8 cellular contexts compared by ENCODE assay signal in genomic region chr7:73578342-73579124, GRCh38. TPM values are rescaled to one million over a fixed set of nuclear protein-coding genes. Genes with fewer than 3 reads are reported as not detected.
A peak's percentile ranks its signal among the peaks of the same experiment; 100 is the strongest.
DNase-seq lines count a peak whose midpoint lies in the region; ATAC-seq and TF ChIP-seq lines count a peak whose summit lies in the region.

Gene TBL2, minus strand, starts transcription at chr7:73578579. Its CDS starts 30 bp downstream, at chr7:73578549.

- peak within 1 kb of the TSS; percentile 90 for H3K9ac ChIP-seq in NT2/D1 (ENCODE audit: insufficient read length, low read depth)
- peak within 1 kb of the TSS; percentile 98 for H3K9ac ChIP-seq in endocrine pancreas (ENCODE audit: control insufficient read depth, insufficient read depth, low read length)

- peak within 1 kb of the TSS; percentile 86 for H3K27ac Mint-ChIP-seq in Calu3 (ENCODE audit: unreplicated experiment)
- H3K27ac Mint-ChIP-seq in activated CD8-positive, alpha-beta memory T cell treated with anti-CD3 and anti-CD28 coated beads, Interleukin-2, amount 10 ng/mL, durations not matched to agents 7 days and 5 days, result peak within 1 kb of the TSS; percentile 95

- no TSS peak for BruUV-seq in Calu3 (replicated peaks; lab: Mats Ljungman, UMichigan)

- no peaks in the 10 kb centered on the region for H3K27me3 Mint-ChIP-seq in Calu3 (ENCODE audit: unreplicated experiment)
- no peaks in the 10 kb centered on the region for H3K27me3 Mint-ChIP-seq in activated CD8-positive, alpha-beta memory T cell treated with anti-CD3 and anti-CD28 coated beads, Interleukin-2, amount 10 ng/mL, durations not matched to agents 7 days and 5 days

- peak within 1 kb of the TSS; percentile 80 for H3K4me3 Mint-ChIP-seq in Calu3 (ENCODE audit: low read depth, unreplicated experiment)
- peak within 1 kb of the TSS; percentile 82 for H3K4me3 Mint-ChIP-seq in activated CD8-positive, alpha-beta memory T cell treated with anti-CD3 and anti-CD28 coated beads, Interleukin-2, amount 10 ng/mL, durations not matched to agents 7 days and 5 days

- ATAC-seq in GM21381 (IDR thresholded peaks at IDR 0.05; ENCODE audit: unreplicated experiment), result peak; percentile 87
- peak; percentile 93 for ATAC-seq in activated CD8-positive, alpha-beta memory T cell treated with anti-CD3 and anti-CD28 coated beads, Interleukin-2, amount 10 ng/mL, durations not matched to agents 7 days and 5 days

- CTCF ChIA-PET in Calu3 (lab: Charles Lee), result interaction anchor here (0.6 to 0.7 kb wide), 3 partner anchors 17 to 195 kb away, joined by 3 to 6 read pairs (median 4); no protein-coding TSS in a partner anchor
- CTCF ChIA-PET in activated CD8-positive, alpha-beta memory T cell treated with anti-CD3 and anti-CD28 coated beads, Interleukin-2, amount 10 ng/mL, durations not matched to agents 7 days and 5 days (lab: Charles Lee), result interaction anchor here (0.8 to 3.4 kb wide), 9 partner anchors 8 to 156 kb away, joined by 3 to 17 read pairs (median 5); partner anchors contain the start of gene BAZ1B

- no peaks in the 10 kb centered on the region for H3K9me3 Mint-ChIP-seq in Calu3 (ENCODE audit: low read depth, unreplicated experiment)
- H3K9me3 Mint-ChIP-seq in activated CD8-positive, alpha-beta memory T cell treated with anti-CD3 and anti-CD28 coated beads, Interleukin-2, amount 10 ng/mL, durations not matched to agents 7 days and 5 days (ENCODE audit: low read depth), result no peaks in the 10 kb centered on the region

- no peak for TF ChIP-seq CTCF in Calu3 (IDR thresholded peaks at IDR 0.05; ENCODE audit: unreplicated experiment)

- H3K4me1 Mint-ChIP-seq in Calu3 (ENCODE audit: low read depth, unreplicated experiment), result peaks cover 8% of the 10 kb centered on the region
- peaks cover 33% of the 10 kb centered on the region for H3K4me1 Mint-ChIP-seq in activated CD8-positive, alpha-beta memory T cell treated with anti-CD3 and anti-CD28 coated beads, Interleukin-2, amount 10 ng/mL, durations not matched to agents 7 days and 5 days

- H3K4me1 ChIP-seq in NT2/D1 (ENCODE audit: insufficient read depth, insufficient read length), result peaks cover 3% of the 10 kb centered on the region
- H3K4me1 ChIP-seq in endocrine pancreas (ENCODE audit: control insufficient read depth, insufficient read depth, low read length), result peaks cover 5% of the 10 kb centered on the region

- H3K9me3 ChIP-seq in NT2/D1 (ENCODE audit: insufficient read depth, low read length), result no peaks in the 10 kb centered on the region
- H3K9me3 ChIP-seq in endocrine pancreas (ENCODE audit: control insufficient read depth, low read length), result no peaks in the 10 kb centered on the region

- H3K36me3 Mint-ChIP-seq in Calu3 (ENCODE audit: insufficient read depth, unreplicated experiment), result peaks cover 43% of the 10 kb centered on the region
- peaks cover 9% of the 10 kb centered on the region for H3K36me3 Mint-ChIP-seq in activated CD8-positive, alpha-beta memory T cell treated with anti-CD3 and anti-CD28 coated beads, Interleukin-2, amount 10 ng/mL, durations not matched to agents 7 days and 5 days

- intact Hi-C loops in Calu3 (cut with micrococcal nuclease; ENCODE audit: unreplicated experiment), result no loop called here

- H3K27me3 ChIP-seq in NT2/D1 (ENCODE audit: insufficient read depth, insufficient read length) (no peaks in the 10 kb centered on the region), endocrine pancreas (ENCODE audit: control insufficient read depth, insufficient read depth, low read length) (no peaks in the 10 kb centered on the region)

- H3K36me3 ChIP-seq in NT2/D1 (ENCODE audit: insufficient read depth, insufficient read length, low read length), result peaks cover 25% of the 10 kb centered on the region
- peaks cover 4% of the 10 kb centered on the region for H3K36me3 ChIP-seq in endocrine pancreas (ENCODE audit: control insufficient read depth, insufficient read depth, low read length)

- peak; percentile 97 for DNase-seq in Calu3
- DNase-seq in HUDEP-2 (lab: John Stamatoyannopoulos, UW; ENCODE audit: unreplicated experiment in 76 of 76), result peak; percentile 27 to 100 (median 99)
- DNase-seq in NT2/D1 (ENCODE audit: low read depth, low spot score), result peak; percentile 98
- peak; percentile 99 for DNase-seq in activated CD8-positive, alpha-beta memory T cell treated with anti-CD3 and anti-CD28 coated beads, Interleukin-2, amount 10 ng/mL, durations not matched to agents 7 days and 5 days
- peak; percentile 99 for DNase-seq in mesenteric fat pad (ENCODE audit: low spot score)
- peak; percentile 91 for DNase-seq in stimulated activated CD8-positive, alpha-beta memory T cell treated with anti-CD3 and anti-CD28 coated beads, Interleukin-15, amount 100 ng/mL, for 24 hours (ENCODE audit: low read depth)

- H3K4me3 ChIP-seq in NT2/D1 (ENCODE audit: insufficient read length, low read depth) (peak within 1 kb of the TSS; percentile 78), endocrine pancreas (ENCODE audit: control insufficient read depth, insufficient read depth, low read length) (peak within 1 kb of the TSS; percentile 78)

RNA-seq across cellular contexts. Expression of gene TBL2, which starts in this region (rescaled TPM):
- total RNA-seq in Calu3 (2022), result 33.3 and 35.9 TPM in 2 replicates
- total RNA-seq in activated CD8-positive, alpha-beta memory T cell treated with anti-CD3 and anti-CD28 coated beads, Interleukin-2, amount 10 ng/mL, durations not matched to agents 7 days and 5 days, result 10 to 100 TPM; 23.3 to 27.2 TPM
- total RNA-seq in mesenteric fat pad, result 36.9 TPM

Comparison
In these comparisons a context has a peak if more than half of its experiments do, and no peak if none do; other contexts are left out.
1. Peak in every context shown above with its lines: DNase-seq, ATAC-seq and H3K4me3 ChIP-seq.